ENCODE assay signal across 20 cellular contexts in genomic region chr13:53622431-53622830, GRCh38.
DNase-seq lines count a peak whose midpoint lies in the region; ATAC-seq, FAIRE-seq and TF ChIP-seq lines count a peak whose summit lies in the region.
"Had no signal": no experiment of that assay in that cellular context is flagged by ENCODE, and none has a peak within 500 bp of the region (broad histone marks: within the 10 kb centered on the region; RNA-seq: fewer than 3 reads in every experiment).

No MANE protein-coding gene starts in this region.

- in situ Hi-C loops in astrocyte of the cerebellum (cut with HindIII; ENCODE audit: low sequenced_read_pairs) = no loop called here

- no peak for DNase-seq in D721Med (ENCODE audit: insufficient read length, low spot score)
- peak; percentile 2 for DNase-seq in astrocyte of the cerebellum (ENCODE audit: low read depth)
- DNase-seq in bronchial epithelial cell (ENCODE audit: low read depth) = peak; percentile 1
- DNase-seq in superior temporal gyrus (ENCODE audit: extremely low spot score) = peak; percentile 72
- no peak for DNase-seq in heart right ventricle
- DNase-seq: ACHN; BE2C; CD4-positive, alpha-beta memory T cell; DMS153; DMS79 treated with DMSO at 0.1 percent for 48 hours; EL; GOT3; H9 had no signal

- intact Hi-C loops in heart right ventricle (cut with DNase I) = no loop called here

- 20 to 28% methylated on average over 2 of the region's 2 CpGs for WGBS in heart right ventricle, 2 donors

- TF ChIP-seq CTCF in D721Med (IDR thresholded peaks at IDR 0.05; ENCODE audit: insufficient read depth, missing control alignments) (no peak), astrocyte of the cerebellum (IDR thresholded peaks at IDR 0.05; ENCODE audit: low read depth, low read length, missing control alignments) (no peak), bronchial epithelial cell (IDR thresholded peaks at IDR 0.05; ENCODE audit: insufficient read depth, low read length, severe bottlenecking) (no peak), heart right ventricle (IDR thresholded peaks at IDR 0.05) (no peak)

- H3K4me3 ChIP-seq in astrocyte of the cerebellum (ENCODE audit: low read depth, low read length) (no peak overlapping the region), bronchial epithelial cell (ENCODE audit: low read depth, low read length) (no peak overlapping the region), heart right ventricle (no peak overlapping the region)

- no peak overlapping the region for H3K27ac ChIP-seq in heart right ventricle
- H3K27ac ChIP-seq: C4-2B had no signal

- no peaks in the 10 kb centered on the region for H3K4me1 ChIP-seq in heart right ventricle
- H3K4me1 ChIP-seq: BE2C had no signal

- ATAC-seq in heart right ventricle (no peak), HG03442 (IDR thresholded peaks at IDR 0.05; ENCODE audit: unreplicated experiment) (no peak)
- ATAC-seq in activated CD4-positive, CD25-positive, alpha-beta regulatory T cell treated with anti-CD3 and anti-CD28 coated beads, Interleukin-2, amount 50 U/mL, for 24 hours = no peak
- ATAC-seq: HepG2 had no signal

- no peaks in the 10 kb centered on the region for H3K27me3 ChIP-seq in bronchial epithelial cell (ENCODE audit: control insufficient read depth, insufficient read depth, low read length)
- no peaks in the 10 kb centered on the region for H3K27me3 ChIP-seq in heart right ventricle
- H3K27me3 ChIP-seq: BE2C had no signal

- FAIRE-seq in D721Med (lab: Jason Lieb, UNC) (peak; percentile 6), bronchial epithelial cell (lab: Jason Lieb, UNC) (no peak)
- FAIRE-seq: G401.6, GM19239, HepG2, HTR-8/SVneo had no signal

- no peaks in the 10 kb centered on the region for H3K9me3 ChIP-seq in heart right ventricle
- H3K9me3 ChIP-seq: BE2C had no signal

- H3K36me3 ChIP-seq in bronchial epithelial cell (ENCODE audit: control insufficient read depth, insufficient read depth, low read length) (no peaks in the 10 kb centered on the region), heart right ventricle (no peaks in the 10 kb centered on the region)
- H3K36me3 ChIP-seq: BE2C had no signal

Comparison
In these comparisons a context has a peak if more than half of its experiments do, and no peak if none do; other contexts are left out.
1. DNase-seq: peak in astrocyte of the cerebellum (single experiment), bronchial epithelial cell (single experiment) and superior temporal gyrus (single experiment); none in D721Med (single experiment) and heart right ventricle (0 of 2).